ENCODE assay signal across 20 cellular contexts in the genomic region with DNA sequence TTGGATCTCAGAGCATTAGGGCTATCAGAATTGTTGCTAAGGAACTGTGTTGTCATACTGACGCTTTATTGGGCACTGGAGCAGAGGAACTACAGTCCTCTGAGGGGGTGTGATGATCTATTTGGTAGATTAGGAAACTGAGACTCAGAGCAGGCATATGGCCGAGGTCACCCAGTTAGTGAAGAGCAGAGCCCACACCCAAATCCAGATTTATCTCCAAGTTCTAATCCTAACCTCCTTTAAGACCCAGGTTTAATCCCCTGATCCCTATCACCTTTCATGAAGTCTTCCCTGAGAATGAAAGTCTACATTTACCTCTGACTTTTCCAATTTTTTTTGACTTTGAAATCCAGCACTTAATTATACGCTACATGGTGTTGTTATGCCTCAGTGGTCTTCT. TPM values are rescaled to one million over a fixed set of nuclear protein-coding genes. Genes with fewer than 3 reads are reported as not detected.
A peak's percentile ranks its signal among the peaks of the same experiment; 100 is the strongest.
DNase-seq lines count a peak whose midpoint lies in the region; ATAC-seq, FAIRE-seq and TF ChIP-seq lines count a peak whose summit lies in the region.
"Had no signal": no experiment of that assay in that cellular context is flagged by ENCODE, and none has a peak within 500 bp of the region (broad histone marks: within the 10 kb centered on the region; RNA-seq: fewer than 3 reads in every experiment).

No MANE protein-coding gene starts in this region.

- H3F3A ChIP-seq in smooth muscle cell (ENCODE audit: low read depth), result no peaks in the 10 kb centered on the region

- no peaks in the 10 kb centered on the region for H3K4me1 ChIP-seq in GM12878 (ENCODE audit: control insufficient read depth, insufficient read depth, low read length)
- no peaks in the 10 kb centered on the region for H3K4me1 ChIP-seq in smooth muscle cell (ENCODE audit: low read depth)
- H3K4me1 ChIP-seq: A549 had no signal

- peaks cover 0 to 4% of the 10 kb centered on the region in 2 experiments; a peak in 1 of 4 replicates for H3K27me3 ChIP-seq in GM12878 (replicated peaks in 1 of 2; ENCODE audit: control insufficient read depth in 2 of 2, insufficient read depth in 2 of 2, low read length in 1 of 2)
- peaks cover 22% of the 10 kb centered on the region for H3K27me3 ChIP-seq in smooth muscle cell (ENCODE audit: low read depth)

- peaks cover 11% of the 10 kb centered on the region for H3K4me1 Mint-ChIP-seq in progenitor cell of endocrine pancreas (ENCODE audit: low read depth)
- H3K4me1 Mint-ChIP-seq: CD4-positive, alpha-beta memory T cell had no signal

- no peaks in the 10 kb centered on the region for H4K20me1 ChIP-seq in GM12878 (ENCODE audit: control insufficient read depth, insufficient read depth)
- no peaks in the 10 kb centered on the region for H4K20me1 ChIP-seq in smooth muscle cell (ENCODE audit: low read depth)

- H3K4me2 ChIP-seq in GM12878 (ENCODE audit: control insufficient read depth, insufficient read depth) (no peak overlapping the region), smooth muscle cell (no peak overlapping the region)
- H3K4me2 ChIP-seq: A549 had no signal

- no peak for TF ChIP-seq POLR2A in GM12878 (IDR thresholded peaks at IDR 0.05; ENCODE audit: low read depth, low read length)

- intact Hi-C loops in GM12878 (cut with micrococcal nuclease; ENCODE audit: unreplicated experiment), result no loop called here

- BruUV-seq in GM12878 (replicated peaks; lab: Mats Ljungman, UMichigan), result no TSS peak

- POLR2A ChIA-PET in GM12878 (lab: Charles Lee), result no interaction called here

- H3K9me3 Mint-ChIP-seq in progenitor cell of endocrine pancreas (ENCODE audit: low read depth), result no peaks in the 10 kb centered on the region
- H3K9me3 Mint-ChIP-seq: H9 had no signal

- TF ChIP-seq CTCF in GM12878 (IDR thresholded peaks at IDR 0.05 in 2 of 3, conservative IDR thresholded peaks at IDR 0.05 in 1 of 3; ENCODE audit: control insufficient read depth in 2 of 3, extremely low read depth in 1 of 3, insufficient read depth in 1 of 3, low read depth in 3 of 3, low read length in 3 of 3) (no peak), progenitor cell of endocrine pancreas (IDR thresholded peaks at IDR 0.05; ENCODE audit: unreplicated experiment) (no peak), smooth muscle cell (IDR thresholded peaks at IDR 0.05; ENCODE audit: borderline replicate concordance, insufficient read depth, poor library complexity, severe bottlenecking) (no peak)

- H3K4me3 ChIP-seq in GM12878, result no peak overlapping the region
- no peak overlapping the region for H3K4me3 ChIP-seq in smooth muscle cell
- H3K4me3 ChIP-seq: A549, K562 had no signal

- SMC1A ChIA-PET in GM12878 (lab: Charles Lee; ENCODE audit: uncharacterized antibody, unreplicated experiment), result no interaction called here

- TF ChIP-seq RAD21 in GM12878 (IDR thresholded peaks at IDR 0.05; ENCODE audit: insufficient read depth, low read depth, low read length), result no peak

- 0% methylated on average over 3 of the region's 3 CpGs for WGBS in GM12878 (ENCODE audit: insufficient coverage, insufficient replicate concordance, low lambda C conversion rate, missing lambda C conversion rate)
- 67% methylated on average over 3 of the region's 3 CpGs for WGBS in smooth muscle cell (ENCODE audit: low lambda C conversion rate)

- CTCF ChIA-PET in GM12878 (lab: Yijun Ruan, JAX), result no interaction called here

- H3K27ac Mint-ChIP-seq in progenitor cell of endocrine pancreas, result no peak overlapping the region
- H3K27ac Mint-ChIP-seq: CD4-positive, alpha-beta memory T cell; H9 had no signal

- H3K27ac ChIP-seq in GM12878 (ENCODE audit: control insufficient read depth, insufficient read depth) (no peak overlapping the region), smooth muscle cell (ENCODE audit: low read depth) (no peak overlapping the region)
- H3K27ac ChIP-seq: 22Rv1, A549, C4-2B had no signal

- no peak overlapping the region for H3K9ac ChIP-seq in GM12878 (ENCODE audit: control insufficient read depth, insufficient read depth, low read length)
- no peak overlapping the region for H3K9ac ChIP-seq in smooth muscle cell (ENCODE audit: low read depth)

- no peaks in the 10 kb centered on the region for H3K36me3 Mint-ChIP-seq in progenitor cell of endocrine pancreas (ENCODE audit: insufficient read depth)
- H3K36me3 Mint-ChIP-seq: CD4-positive, alpha-beta memory T cell had no signal

- peak; percentile 12; the same call in 2 of the 3 replicates for ATAC-seq in GM12878
- ATAC-seq: A549, K562 had no signal

- H3K4me3 Mint-ChIP-seq in progenitor cell of endocrine pancreas (ENCODE audit: low read depth), result no peak overlapping the region
- H3K4me3 Mint-ChIP-seq: CD4-positive, alpha-beta memory T cell; H9 had no signal

- RAD21 ChIA-PET in GM12878 (lab: Charles Lee; ENCODE audit: unreplicated experiment), result no interaction called here

- H3K9me3 ChIP-seq in GM12878 (replicated peaks; ENCODE audit: control insufficient read depth, insufficient read depth, low read length) (no peaks in the 10 kb centered on the region), smooth muscle cell (replicated peaks; ENCODE audit: low read depth) (no peaks in the 10 kb centered on the region)
- H3K9me3 ChIP-seq: A549 had no signal

- DNase-seq in NCI-H2171 treated with DMSO at 0.1 percent for 48 hours (lab: John Stamatoyannopoulos, UW), result peak; percentile 54
- no peak for DNase-seq in NCI-H2171 (lab: John Stamatoyannopoulos, UW)
- peak; percentile 98 for DNase-seq in NCI-H82 treated with DMSO at 0.1 percent for 48 hours (lab: John Stamatoyannopoulos, UW; ENCODE audit: unreplicated experiment)
- no peak for DNase-seq in GM12878 (ENCODE audit: low read depth, low spot score)
- DNase-seq in COR-L47 (lab: John Stamatoyannopoulos, UW), result no peak
- no peak for DNase-seq in progenitor cell of endocrine pancreas (ENCODE audit: low spot score, unreplicated experiment)
- DNase-seq in smooth muscle cell (lab: John Stamatoyannopoulos, UW; ENCODE audit: unreplicated experiment), result no peak
- DNase-seq: AML-193; Calu3; CD4-positive, alpha-beta memory T cell; H9; IMR-90 had no signal

- peaks cover 30% of the 10 kb centered on the region for H3K27me3 Mint-ChIP-seq in progenitor cell of endocrine pancreas

- H3K79me2 ChIP-seq in GM12878 (ENCODE audit: control insufficient read depth, insufficient read depth, low read length) (no peaks in the 10 kb centered on the region), smooth muscle cell (ENCODE audit: low read depth) (no peaks in the 10 kb centered on the region)

- in situ Hi-C loops in GM12878 (cut with MboI), result no loop called here

- H2AFZ ChIP-seq in GM12878 (ENCODE audit: control insufficient read depth, low read depth, low read length) (no peak overlapping the region), smooth muscle cell (ENCODE audit: low read depth) (no peak overlapping the region)

- FAIRE-seq in GM12878 (lab: Jason Lieb, UNC), result no peak
- FAIRE-seq: G401.6, GM12892, GM18507, H1, K562 had no signal

- H3K36me3 ChIP-seq in GM12878 (ENCODE audit: control insufficient read depth in 2 of 2, insufficient read depth in 2 of 2, low read length in 1 of 2), result no peaks in the 10 kb centered on the region
- no peaks in the 10 kb centered on the region for H3K36me3 ChIP-seq in smooth muscle cell (ENCODE audit: low read depth)

- TF ChIP-seq EP300 in GM12878 (IDR thresholded peaks at IDR 0.05; ENCODE audit: borderline replicate concordance in 1 of 2, control insufficient read depth in 1 of 2, low read depth in 2 of 2, low read length in 2 of 2), result no peak

TF ChIP-seq in GM12878, 131 proteins besides CTCF, POLR2A, EP300 and RAD21 (continues in another document):
- TF ChIP-seq CHD1 (IDR thresholded peaks at IDR 0.05; ENCODE audit: low read depth, low read length) (no peak), TCF12 (IDR thresholded peaks at IDR 0.05; ENCODE audit: low read depth, low read length) (no peak), BACH1 (IDR thresholded peaks at IDR 0.05; ENCODE audit: borderline replicate concordance) (no peak), JUNB (IDR thresholded peaks at IDR 0.05) (no peak), SIN3A (IDR thresholded peaks at IDR 0.05; ENCODE audit: low read depth, low read length) (no peak)

RNA-seq across cellular contexts. Expression of a gene that starts 25.6 kb away (rescaled TPM):
- 10.4 and 11.3 TPM in 2 replicates for total RNA-seq in GM12878 (2013; cell fraction: nucleolus; rRNA removed)
- total RNA-seq in GM12878 (2014; rRNA removed), result 2.1 and 2.9 TPM in 2 replicates
- 2.5 and 3.2 TPM in 2 replicates for total RNA-seq in GM12878 (2014; rRNA removed; fragmentation: Illumina TruSeq; extraction: Trizol)
- 2.1 and 2.8 TPM in 2 replicates for total RNA-seq in GM12878 (2021)
- polyA plus RNA-seq in GM12878 (2011; ENCODE audit: low read depth), result 1.1 TPM
- 11.9 and 15.5 TPM in 2 replicates for polyA plus RNA-seq in GM12878 (2011; rRNA removed)
- polyA plus RNA-seq in GM12878 (2011; cell fraction: cytosol; rRNA removed), result 5.6 and 6.3 TPM in 2 replicates
- polyA plus RNA-seq in GM12878 (2011; cell fraction: nucleus; rRNA removed), result 7.4 and 7.6 TPM in 2 replicates
- 1.1 and 1.2 TPM in 2 replicates for polyA plus RNA-seq in GM12878 (2012)
- 3.5 and 4.1 TPM in 2 replicates for polyA plus RNA-seq in GM12878 (2014; fragmentation: Illumina TruSeq; extraction: Trizol)
- polyA plus RNA-seq in GM12878 (2014; fragmentation: Nextera tagmentation; extraction: Ambion mirVana), result 1 to 10 TPM; 2.2 to 3.0 TPM
- polyA plus RNA-seq in GM12878 (2014; rRNA removed), result 1.8 and 2.7 TPM in 2 replicates
- polyA plus RNA-seq in GM12878 (2016; fragmentation: Nextera tagmentation; extraction: Ambion mirVana), result 1 to 10 TPM; 2.2 to 3.7 TPM
- 13.9 and 16.7 TPM in 2 replicates for polyA minus RNA-seq in GM12878 (2011; rRNA and poly(A)+ RNA removed)
- 4.8 and 5.6 TPM in 2 replicates for polyA minus RNA-seq in GM12878 (2011; cell fraction: cytosol; rRNA and poly(A)+ RNA removed)
- polyA minus RNA-seq in GM12878 (2011; cell fraction: nucleus; rRNA and poly(A)+ RNA removed), result 7.9 and 13.9 TPM in 2 replicates
- 17.6 and 18.0 TPM in 2 replicates for total RNA-seq in progenitor cell of endocrine pancreas
- total RNA-seq in smooth muscle cell, result 26.6 and 30.7 TPM in 2 replicates
- polyA plus RNA-seq in smooth muscle cell, result 7.7 and 8.3 TPM in 2 replicates

Comparison
In these comparisons a context has a peak if more than half of its experiments do, and no peak if none do; other contexts are left out.
1. DNase-seq: peak in NCI-H2171 treated with DMSO at 0.1 percent for 48 hours (single experiment) and NCI-H82 treated with DMSO at 0.1 percent for 48 hours (single experiment); none in NCI-H2171 (single experiment), GM12878 (single experiment), COR-L47 (single experiment), progenitor cell of endocrine pancreas (single experiment) and smooth muscle cell (single experiment).